In genomic region chr4:44678094-44679023, GRCh38 we compare ENCODE assay signal across 1 cellular context.
TF ChIP-seq lines count a peak whose summit lies in the region.

Gene GUF1 (plus strand): TSS chr4:44678420. CDS start chr4:44678623, 203 bp downstream.

TF ChIP-seq in HEK293, 187 proteins besides CTCF, POLR2A, EP300 and RAD21 (continued from another document):
- TF ChIP-seq ZNF518A (tag by site-specific recombination; conservative IDR thresholded peaks at IDR 0.05; ENCODE audit: low read depth), result peak; percentile 34; the same call in 1 of the 2 replicates
- peak; percentile 87 for TF ChIP-seq ZNF629 (tag by site-specific recombination; IDR thresholded peaks at IDR 0.05)
- TF ChIP-seq GLI4 (tag by site-specific recombination; IDR thresholded peaks at IDR 0.05), result no peak
- no peak for TF ChIP-seq ZNF391 (tag by site-specific recombination; IDR thresholded peaks at IDR 0.05; ENCODE audit: borderline replicate concordance, low read depth)
- TF ChIP-seq ZNF792 (tag by site-specific recombination; IDR thresholded peaks at IDR 0.05), result no peak
- TF ChIP-seq GLI2 (tag by site-specific recombination; IDR thresholded peaks at IDR 0.05; ENCODE audit: borderline replicate concordance, low read depth), result no peak
- TF ChIP-seq ZNF501 (tag by site-specific recombination; IDR thresholded peaks at IDR 0.05), result 0 out of 2 replicates have a peak, but pooled peaks have one; percentile 66
- no peak for TF ChIP-seq PRDM6 (tag by site-specific recombination; IDR thresholded peaks at IDR 0.05)
- TF ChIP-seq GLIS1 (tag by site-specific recombination; IDR thresholded peaks at IDR 0.05), result 0 out of 2 replicates have a peak, but pooled peaks have one; percentile 27
- TF ChIP-seq ZNF677 (tag by site-specific recombination; IDR thresholded peaks at IDR 0.05), result no peak
- TF ChIP-seq KLF8 (tag by site-specific recombination; IDR thresholded peaks at IDR 0.05), result no peak
- TF ChIP-seq ZNF148 (tag by site-specific recombination; IDR thresholded peaks at IDR 0.05; ENCODE audit: borderline replicate concordance), result no peak
- TF ChIP-seq REST (tag by site-specific recombination; IDR thresholded peaks at IDR 0.05), result no peak
- TF ChIP-seq ZBTB20 (tag by site-specific recombination; IDR thresholded peaks at IDR 0.05), result peak; percentile 100
- no peak for TF ChIP-seq ZNF155 (tag by site-specific recombination; IDR thresholded peaks at IDR 0.05)
- TF ChIP-seq PRDM4 (tag by site-specific recombination; IDR thresholded peaks at IDR 0.05), result no peak
- TF ChIP-seq ZNF530 (tag by site-specific recombination; IDR thresholded peaks at IDR 0.05; ENCODE audit: low read depth), result no peak
- no peak for TF ChIP-seq ZNF561 (tag by site-specific recombination; IDR thresholded peaks at IDR 0.05; ENCODE audit: borderline replicate concordance)
- no peak for TF ChIP-seq EGR2 (tag by site-specific recombination; IDR thresholded peaks at IDR 0.05; ENCODE audit: low read depth)
- no peak for TF ChIP-seq PBX3 (CRISPR knock-in tag; IDR thresholded peaks at IDR 0.05)
- TF ChIP-seq SP2 (tag by site-specific recombination; IDR thresholded peaks at IDR 0.05), result peak; percentile 25; the same call in 1 of the 2 replicates
- no peak for TF ChIP-seq KLF1 (tag by site-specific recombination; IDR thresholded peaks at IDR 0.05)
- no peak; the same call in 1 of the 2 replicates for TF ChIP-seq PRDM10 (tag by site-specific recombination; IDR thresholded peaks at IDR 0.05)
- no peak for TF ChIP-seq ZNF248 (tag by site-specific recombination; IDR thresholded peaks at IDR 0.05)
- TF ChIP-seq ZNF707 (tag by site-specific recombination; IDR thresholded peaks at IDR 0.05), result no peak
- TF ChIP-seq ZNF132 (tag by site-specific recombination; IDR thresholded peaks at IDR 0.05; ENCODE audit: borderline replicate concordance), result no peak
